25 cellular contexts compared by ENCODE assay signal in genomic region chr2:64122358-64122757, GRCh38. TPM values are rescaled to one million over a fixed set of nuclear protein-coding genes. Genes with fewer than 3 reads are reported as not detected.
A peak's percentile ranks its signal among the peaks of the same experiment; 100 is the strongest.
DNase-seq lines count a peak whose midpoint lies in the region; ATAC-seq, FAIRE-seq and TF ChIP-seq lines count a peak whose summit lies in the region.
"Had no signal": no experiment of that assay in that cellular context is flagged by ENCODE, and none has a peak within 500 bp of the region (broad histone marks: within the 10 kb centered on the region; RNA-seq: fewer than 3 reads in every experiment).

No MANE protein-coding gene starts in this region.

- H3K9ac ChIP-seq in OCI-LY1 (ENCODE audit: low read length): no peak overlapping the region

- H3F3A ChIP-seq in OCI-LY1 (ENCODE audit: insufficient read depth, low read length): no peaks in the 10 kb centered on the region

- peak overlapping the region; percentile 10 for H3K4me3 ChIP-seq in OCI-LY1 (ENCODE audit: low read depth, low read length, poor library complexity, severe bottlenecking)
- no peak overlapping the region for H3K4me3 ChIP-seq in pancreas
- H3K4me3 ChIP-seq in CD8-positive, alpha-beta T cell (ENCODE audit: low read depth, low read length): no peak overlapping the region
- H3K4me3 ChIP-seq: K562, lower lobe of right lung, ovary, right lobe of liver had no signal

- FAIRE-seq in pancreas (lab: Jason Lieb, UNC): peak; percentile 61
- FAIRE-seq: astrocyte, K562 had no signal

- H3K36me3 Mint-ChIP-seq in Calu3 (ENCODE audit: insufficient read depth, unreplicated experiment): peaks cover 16% of the 10 kb centered on the region
- peaks cover 14% of the 10 kb centered on the region for H3K36me3 Mint-ChIP-seq in CD8-positive, alpha-beta T cell

- peak overlapping the region; percentile 34; the same call in 1 of the 2 replicates for H3K4me2 ChIP-seq in OCI-LY1 (ENCODE audit: low read length)

- CTCF ChIA-PET in Calu3 (lab: Charles Lee): interaction anchor here (0.6 kb wide), 1 partner anchor 9 kb away, joined by 5 read pairs; no protein-coding TSS in a partner anchor
- CTCF ChIA-PET in CD8-positive, alpha-beta T cell (lab: Charles Lee): interaction anchor here (0.7 kb wide), 1 partner anchor 26 kb away, joined by 3 read pairs; no protein-coding TSS in a partner anchor

- H3K4me3 Mint-ChIP-seq in Calu3 (ENCODE audit: low read depth, unreplicated experiment): peak overlapping the region; percentile 37
- H3K4me3 Mint-ChIP-seq in CD8-positive, alpha-beta T cell: no peak overlapping the region
- H3K4me3 Mint-ChIP-seq: activated naive CD4-positive, alpha-beta T cell treated with anti-CD3 and anti-CD28 coated beads, Interleukin-2, amount 10 ng/mL, durations not matched to agents 7 days and 5 days; activated T-cell treated with anti-CD3 and anti-CD28 coated beads, Interleukin-2, amount 50 U/mL, for 72 hours; immature natural killer cell had no signal

- no peak for DNase-seq in Calu3
- DNase-seq in pancreas: no peak
- DNase-seq in GM20000 (ENCODE audit: low spot score): no peak
- no peak for DNase-seq in CD8-positive, alpha-beta T cell
- no peak for DNase-seq in NCI-H1417 treated with DMSO at 0.1 percent for 48 hours (lab: John Stamatoyannopoulos, UW)
- DNase-seq: activated naive CD4-positive, alpha-beta T cell treated with anti-CD3 and anti-CD28 coated beads, Interleukin-2, amount 10 ng/mL, durations not matched to agents 7 days and 5 days; activated T-cell treated with anti-CD3 and anti-CD28 coated beads, Interleukin-2, amount 50 U/mL, for 72 hours; C1 segment of cervical spinal cord; central memory CD4-positive, alpha-beta T cell; DMS 273 treated with DMSO at 0.1 percent for 48 hours; foreskin fibroblast; GDM1; immature natural killer cell; lower lobe of right lung; NCI-H2171; NCI-H524; NK-92 treated with Interleukin-12 subunit alpha and Interleukin-12 subunit beta, amount 100 ng/mL, for 24 hours; ovary; right lobe of liver; stimulated activated CD8-positive, alpha-beta memory T cell treated with anti-CD3 and anti-CD28 coated beads, Interleukin-4, amount 100 ng/mL, for 48 hours had no signal

- H3K9me3 Mint-ChIP-seq in Calu3 (ENCODE audit: low read depth, unreplicated experiment): no peaks in the 10 kb centered on the region
- H3K9me3 Mint-ChIP-seq in CD8-positive, alpha-beta T cell: no peaks in the 10 kb centered on the region
- H3K9me3 Mint-ChIP-seq: activated naive CD4-positive, alpha-beta T cell treated with anti-CD3 and anti-CD28 coated beads, Interleukin-2, amount 10 ng/mL, durations not matched to agents 7 days and 5 days; activated T-cell treated with anti-CD3 and anti-CD28 coated beads, Interleukin-2, amount 50 U/mL, for 72 hours; immature natural killer cell had no signal

- H3K9me3 ChIP-seq in OCI-LY1 (ENCODE audit: low read length) (no peaks in the 10 kb centered on the region), pancreas (no peaks in the 10 kb centered on the region)
- H3K9me3 ChIP-seq in CD8-positive, alpha-beta T cell (ENCODE audit: low read length): no peaks in the 10 kb centered on the region
- H3K9me3 ChIP-seq: lower lobe of right lung, ovary, right lobe of liver had no signal

- H3K4me1 ChIP-seq in OCI-LY1 (ENCODE audit: insufficient read depth, low read length, severe bottlenecking) (peaks cover 79% of the 10 kb centered on the region), pancreas (peaks cover under 1 to 31% (median 12%) of the 10 kb centered on the region in 3 donors)
- peaks cover 4% of the 10 kb centered on the region for H3K4me1 ChIP-seq in CD8-positive, alpha-beta T cell (ENCODE audit: insufficient read depth, low read length)

- H4K20me1 ChIP-seq in OCI-LY1 (ENCODE audit: insufficient read depth, low read length): no peaks in the 10 kb centered on the region

- H3K27me3 ChIP-seq in OCI-LY1 (ENCODE audit: insufficient read depth, low read length) (no peaks in the 10 kb centered on the region), pancreas (no peaks in the 10 kb centered on the region)
- no peaks in the 10 kb centered on the region for H3K27me3 ChIP-seq in CD8-positive, alpha-beta T cell (ENCODE audit: insufficient read depth, low read length)
- H3K27me3 ChIP-seq: ovary, right lobe of liver had no signal

- ATAC-seq in esophagus mucosa (peak; percentile 59), pancreas (peak in 1 of 4 donors; percentile 34)
- no peak for ATAC-seq in CD8-positive, alpha-beta T cell
- ATAC-seq: activated T-cell treated with anti-CD3 and anti-CD28 coated beads, Interleukin-2, amount 50 U/mL, for 72 hours; K562; lower lobe of right lung; right lobe of liver; SK-N-SH treated with all-trans-retinoic acid at 6 μM for 48 hours had no signal

- intact Hi-C loops in Calu3 (cut with micrococcal nuclease; ENCODE audit: unreplicated experiment) (loop anchor here (10.0 kb wide), 1 partner anchor 412 kb away; no protein-coding TSS in a partner anchor), pancreas (cut with DNase I) (no loop called here)
- intact Hi-C loops in CD8-positive, alpha-beta T cell (cut with DNase I, micrococcal nuclease): no loop called here

- peaks cover 99% of the 10 kb centered on the region for H3K79me2 ChIP-seq in OCI-LY1 (ENCODE audit: insufficient read depth, low read length)

- H3K4me1 Mint-ChIP-seq in Calu3 (ENCODE audit: low read depth, unreplicated experiment): peaks cover 56% of the 10 kb centered on the region
- peaks cover 52% of the 10 kb centered on the region for H3K4me1 Mint-ChIP-seq in CD8-positive, alpha-beta T cell (ENCODE audit: low read depth)
- H3K4me1 Mint-ChIP-seq: immature natural killer cell had no signal

- H3K27ac ChIP-seq in OCI-LY1 (ENCODE audit: low read depth, low read length, poor library complexity, severe bottlenecking): peak overlapping the region; percentile 12
- no peak overlapping the region for H3K27ac ChIP-seq in pancreas
- H3K27ac ChIP-seq in CD8-positive, alpha-beta T cell (ENCODE audit: low read depth, low read length): no peak overlapping the region
- H3K27ac ChIP-seq: lower lobe of right lung, ovary, right lobe of liver had no signal

- POLR2A ChIA-PET in CD8-positive, alpha-beta T cell (lab: Charles Lee): interaction anchor here (0.7 to 2.5 kb wide), 2 partner anchors 10 to 141 kb away, joined by 6 to 8 read pairs; no protein-coding TSS in a partner anchor

- no peaks in the 10 kb centered on the region for H3K9me2 ChIP-seq in OCI-LY1 (ENCODE audit: low read depth, low read length)

- H2AFZ ChIP-seq in OCI-LY1 (ENCODE audit: low read length): no peak overlapping the region

- no peaks in the 10 kb centered on the region for H3K27me3 Mint-ChIP-seq in Calu3 (ENCODE audit: unreplicated experiment)
- no peaks in the 10 kb centered on the region for H3K27me3 Mint-ChIP-seq in CD8-positive, alpha-beta T cell (ENCODE audit: low read depth)
- H3K27me3 Mint-ChIP-seq: activated naive CD4-positive, alpha-beta T cell treated with anti-CD3 and anti-CD28 coated beads, Interleukin-2, amount 10 ng/mL, durations not matched to agents 7 days and 5 days had no signal

- peak overlapping the region; percentile 68 for H3K27ac Mint-ChIP-seq in Calu3 (ENCODE audit: unreplicated experiment)
- H3K27ac Mint-ChIP-seq in CD8-positive, alpha-beta T cell: no peak overlapping the region
- H3K27ac Mint-ChIP-seq: activated naive CD4-positive, alpha-beta T cell treated with anti-CD3 and anti-CD28 coated beads, Interleukin-2, amount 10 ng/mL, durations not matched to agents 7 days and 5 days; activated T-cell treated with anti-CD3 and anti-CD28 coated beads, Interleukin-2, amount 50 U/mL, for 72 hours; immature natural killer cell had no signal

- 71 to 74% methylated on average over 7 of the region's 7 CpGs for WGBS in pancreas, 2 donors

- TF ChIP-seq CTCF in Calu3 (IDR thresholded peaks at IDR 0.05; ENCODE audit: unreplicated experiment): no peak
- no peak for TF ChIP-seq CTCF in OCI-LY1 (IDR thresholded peaks at IDR 0.05; ENCODE audit: low read length)
- no peak for TF ChIP-seq CTCF in pancreas (IDR thresholded peaks at IDR 0.05)
- no peak for TF ChIP-seq CTCF in GM20000 (IDR thresholded peaks at IDR 0.05; ENCODE audit: extremely low read depth, missing control alignments)
- no peak for TF ChIP-seq CTCF in CD8-positive, alpha-beta T cell (IDR thresholded peaks at IDR 0.05)

- no TSS peak for BruUV-seq in Calu3 (replicated peaks; lab: Mats Ljungman, UMichigan)

- peaks cover 44% of the 10 kb centered on the region for H3K36me3 ChIP-seq in OCI-LY1 (ENCODE audit: insufficient read depth, low read length)
- no peaks in the 10 kb centered on the region for H3K36me3 ChIP-seq in pancreas
- no peaks in the 10 kb centered on the region for H3K36me3 ChIP-seq in CD8-positive, alpha-beta T cell (ENCODE audit: insufficient read depth, low read length)
- H3K36me3 ChIP-seq: lower lobe of right lung, ovary, right lobe of liver had no signal

RNA-seq across cellular contexts. Expression of gene PELI1, which starts 21.9 kb away (rescaled TPM):
- total RNA-seq in Calu3 (2022) (26.2 and 27.3 TPM in 2 replicates), esophagus mucosa (55.0 TPM), pancreas (10 to 100 TPM in 4 of 6 donors, 1 to 10 TPM in 2; 5.5 to 15.9 (median 11.3) TPM)
- 1 to 10 TPM; 5.7 to 8.0 TPM for polyA plus RNA-seq in pancreas
- total RNA-seq in CD8-positive, alpha-beta T cell: 100 to 1,000 TPM; 213 to 216 TPM
